In genomic region chr12:46373303-46374182, GRCh38 we compare ENCODE assay signal across 1 cellular context.
TF ChIP-seq lines count a peak whose summit lies in the region.

No MANE protein-coding gene starts in this region.

TF ChIP-seq in HepG2, 621 proteins besides CTCF, POLR2A, EP300 and RAD21 (continued from another document and continues in another):
- TF ChIP-seq, protein P1, sequence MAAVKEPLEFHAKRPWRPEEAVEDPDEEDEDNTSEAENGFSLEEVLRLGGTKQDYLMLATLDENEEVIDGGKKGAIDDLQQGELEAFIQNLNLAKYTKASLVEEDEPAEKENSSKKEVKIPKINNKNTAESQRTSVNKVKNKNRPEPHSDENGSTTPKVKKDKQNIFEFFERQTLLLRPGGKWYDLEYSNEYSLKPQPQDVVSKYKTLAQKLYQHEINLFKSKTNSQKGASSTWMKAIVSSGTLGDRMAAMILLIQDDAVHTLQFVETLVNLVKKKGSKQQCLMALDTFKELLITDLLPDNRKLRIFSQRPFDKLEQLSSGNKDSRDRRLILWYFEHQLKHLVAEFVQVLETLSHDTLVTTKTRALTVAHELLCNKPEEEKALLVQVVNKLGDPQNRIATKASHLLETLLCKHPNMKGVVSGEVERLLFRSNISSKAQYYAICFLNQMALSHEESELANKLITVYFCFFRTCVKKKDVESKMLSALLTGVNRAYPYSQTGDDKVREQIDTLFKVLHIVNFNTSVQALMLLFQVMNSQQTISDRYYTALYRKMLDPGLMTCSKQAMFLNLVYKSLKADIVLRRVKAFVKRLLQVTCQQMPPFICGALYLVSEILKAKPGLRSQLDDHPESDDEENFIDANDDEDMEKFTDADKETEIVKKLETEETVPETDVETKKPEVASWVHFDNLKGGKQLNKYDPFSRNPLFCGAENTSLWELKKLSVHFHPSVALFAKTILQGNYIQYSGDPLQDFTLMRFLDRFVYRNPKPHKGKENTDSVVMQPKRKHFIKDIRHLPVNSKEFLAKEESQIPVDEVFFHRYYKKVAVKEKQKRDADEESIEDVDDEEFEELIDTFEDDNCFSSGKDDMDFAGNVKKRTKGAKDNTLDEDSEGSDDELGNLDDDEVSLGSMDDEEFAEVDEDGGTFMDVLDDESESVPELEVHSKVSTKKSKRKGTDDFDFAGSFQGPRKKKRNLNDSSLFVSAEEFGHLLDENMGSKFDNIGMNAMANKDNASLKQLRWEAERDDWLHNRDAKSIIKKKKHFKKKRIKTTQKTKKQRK (IDR thresholded peaks at IDR 0.05; ENCODE audit: low read length) = no peak
- TF ChIP-seq FOXA1 (IDR thresholded peaks at IDR 0.05) (no peak), FOXA1 (CRISPR knock-in tag; IDR thresholded peaks at IDR 0.05) (peak; percentile 17; the same call in 1 of the 2 replicates), PAX8 (CRISPR knock-in tag; IDR thresholded peaks at IDR 0.05; ENCODE audit: borderline replicate concordance) (no peak), KLF15 (CRISPR knock-in tag; IDR thresholded peaks at IDR 0.05; ENCODE audit: borderline replicate concordance) (no peak), REPIN1 (CRISPR knock-in tag; IDR thresholded peaks at IDR 0.05; ENCODE audit: borderline replicate concordance, low read depth) (0 out of 2 replicates have a peak, but pooled peaks have one; percentile 11), CC2D1A (CRISPR knock-in tag; IDR thresholded peaks at IDR 0.05) (no peak), MEIS2 (CRISPR knock-in tag; IDR thresholded peaks at IDR 0.05) (peak; percentile 33; the same call in 1 of the 2 replicates), ZNF724P (CRISPR knock-in tag; IDR thresholded peaks at IDR 0.05; ENCODE audit: borderline replicate concordance) (no peak), ETV5 (CRISPR knock-in tag; IDR thresholded peaks at IDR 0.05; ENCODE audit: borderline replicate concordance) (peak; percentile 71), MYNN (CRISPR knock-in tag; IDR thresholded peaks at IDR 0.05; ENCODE audit: low read depth) (no peak), IRF2 (CRISPR knock-in tag; IDR thresholded peaks at IDR 0.05) (peak; percentile 32; the same call in 1 of the 2 replicates), NFIC (IDR thresholded peaks at IDR 0.05; ENCODE audit: low read length) (0 out of 2 replicates have a peak, but pooled peaks have one; percentile 28), SALL1 (CRISPR knock-in tag; IDR thresholded peaks at IDR 0.05) (peak; percentile 85), RORA (CRISPR knock-in tag; IDR thresholded peaks at IDR 0.05) (no peak), ZNF800 (CRISPR knock-in tag; IDR thresholded peaks at IDR 0.05) (no peak), ZNF747 (CRISPR knock-in tag; IDR thresholded peaks at IDR 0.05; ENCODE audit: borderline replicate concordance) (no peak), ZNF703 (CRISPR knock-in tag; IDR thresholded peaks at IDR 0.05; ENCODE audit: borderline replicate concordance) (no peak), STAG1 (CRISPR knock-in tag; IDR thresholded peaks at IDR 0.05) (peak; percentile 39; the same call in 1 of the 2 replicates), ZNF530 (CRISPR knock-in tag; IDR thresholded peaks at IDR 0.05; ENCODE audit: low read depth) (0 out of 2 replicates have a peak, but pooled peaks have one; percentile 6), TBL1XR1 (IDR thresholded peaks at IDR 0.05; ENCODE audit: borderline replicate concordance, low read length, partially characterized antibody) (no peak), TEAD3 (CRISPR knock-in tag; optimal IDR thresholded peaks at IDR 0.05; ENCODE audit: borderline replicate concordance) (peak; percentile 12), ZNF337 (CRISPR knock-in tag; IDR thresholded peaks at IDR 0.05; ENCODE audit: borderline replicate concordance, low read depth) (no peak), HNF1B (CRISPR knock-in tag; IDR thresholded peaks at IDR 0.05) (peak; percentile 73; the same call in 1 of the 2 replicates), ZNF710 (CRISPR knock-in tag; IDR thresholded peaks at IDR 0.05; ENCODE audit: borderline replicate concordance) (no peak; the same call in 1 of the 2 replicates), RBFOX2 (IDR thresholded peaks at IDR 0.05; ENCODE audit: low read depth, low read length) (peak; percentile 59), SMAD9 (CRISPR knock-in tag; IDR thresholded peaks at IDR 0.05) (0 out of 2 replicates have a peak, but pooled peaks have one; percentile 45), KAT8 (CRISPR knock-in tag; IDR thresholded peaks at IDR 0.05) (no peak), ZNF672 (CRISPR knock-in tag; IDR thresholded peaks at IDR 0.05) (no peak), ATF7-NPFF (CRISPR knock-in tag; IDR thresholded peaks at IDR 0.05; ENCODE audit: low read depth) (no peak), ZNF781 (CRISPR knock-in tag; IDR thresholded peaks at IDR 0.05; ENCODE audit: borderline replicate concordance, not compliant biosample characterization) (peak; percentile 26), HNRNPK (IDR thresholded peaks at IDR 0.05; ENCODE audit: low read depth, low read length, poor library complexity, severe bottlenecking) (peak; percentile 46), RXRA (CRISPR knock-in tag; IDR thresholded peaks at IDR 0.05) (no peak), ARID2 (CRISPR knock-in tag; IDR thresholded peaks at IDR 0.05; ENCODE audit: borderline replicate concordance) (no peak), POLR2AphosphoS5 (IDR thresholded peaks at IDR 0.05; ENCODE audit: low read depth, low read length) (peak; percentile 19; the same call in 1 of the 2 replicates), ZNF274 (CRISPR knock-in tag; IDR thresholded peaks at IDR 0.05) (no peak), ZFAT (CRISPR knock-in tag; conservative IDR thresholded peaks at IDR 0.05) (no peak)
- TF ChIP-seq, protein P2, sequence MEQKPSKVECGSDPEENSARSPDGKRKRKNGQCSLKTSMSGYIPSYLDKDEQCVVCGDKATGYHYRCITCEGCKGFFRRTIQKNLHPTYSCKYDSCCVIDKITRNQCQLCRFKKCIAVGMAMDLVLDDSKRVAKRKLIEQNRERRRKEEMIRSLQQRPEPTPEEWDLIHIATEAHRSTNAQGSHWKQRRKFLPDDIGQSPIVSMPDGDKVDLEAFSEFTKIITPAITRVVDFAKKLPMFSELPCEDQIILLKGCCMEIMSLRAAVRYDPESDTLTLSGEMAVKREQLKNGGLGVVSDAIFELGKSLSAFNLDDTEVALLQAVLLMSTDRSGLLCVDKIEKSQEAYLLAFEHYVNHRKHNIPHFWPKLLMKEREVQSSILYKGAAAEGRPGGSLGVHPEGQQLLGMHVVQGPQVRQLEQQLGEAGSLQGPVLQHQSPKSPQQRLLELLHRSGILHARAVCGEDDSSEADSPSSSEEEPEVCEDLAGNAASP (CRISPR knock-in tag; IDR thresholded peaks at IDR 0.05; ENCODE audit: borderline replicate concordance) = peak; percentile 53
- TF ChIP-seq, protein P3, sequence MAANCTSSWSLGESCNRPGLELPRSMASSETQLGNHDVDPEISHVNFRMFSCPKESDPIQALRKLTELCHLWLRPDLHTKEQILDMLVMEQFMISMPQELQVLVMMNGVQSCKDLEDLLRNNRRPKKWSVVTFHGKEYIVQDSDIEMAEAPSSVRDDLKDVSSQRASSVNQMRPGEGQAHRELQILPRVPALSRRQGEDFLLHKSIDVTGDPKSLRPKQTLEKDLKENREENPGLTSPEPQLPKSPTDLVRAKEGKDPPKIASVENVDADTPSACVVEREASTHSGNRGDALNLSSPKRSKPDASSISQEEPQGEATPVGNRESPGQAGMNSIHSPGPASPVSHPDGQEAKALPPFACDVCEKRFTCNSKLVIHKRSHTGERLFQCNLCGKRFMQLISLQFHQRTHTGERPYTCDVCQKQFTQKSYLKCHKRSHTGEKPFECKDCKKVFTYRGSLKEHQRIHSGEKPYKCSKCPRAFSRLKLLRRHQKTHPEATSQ (CRISPR knock-in tag; IDR thresholded peaks at IDR 0.05; ENCODE audit: borderline replicate concordance) = no peak
- TF ChIP-seq, protein P4, sequence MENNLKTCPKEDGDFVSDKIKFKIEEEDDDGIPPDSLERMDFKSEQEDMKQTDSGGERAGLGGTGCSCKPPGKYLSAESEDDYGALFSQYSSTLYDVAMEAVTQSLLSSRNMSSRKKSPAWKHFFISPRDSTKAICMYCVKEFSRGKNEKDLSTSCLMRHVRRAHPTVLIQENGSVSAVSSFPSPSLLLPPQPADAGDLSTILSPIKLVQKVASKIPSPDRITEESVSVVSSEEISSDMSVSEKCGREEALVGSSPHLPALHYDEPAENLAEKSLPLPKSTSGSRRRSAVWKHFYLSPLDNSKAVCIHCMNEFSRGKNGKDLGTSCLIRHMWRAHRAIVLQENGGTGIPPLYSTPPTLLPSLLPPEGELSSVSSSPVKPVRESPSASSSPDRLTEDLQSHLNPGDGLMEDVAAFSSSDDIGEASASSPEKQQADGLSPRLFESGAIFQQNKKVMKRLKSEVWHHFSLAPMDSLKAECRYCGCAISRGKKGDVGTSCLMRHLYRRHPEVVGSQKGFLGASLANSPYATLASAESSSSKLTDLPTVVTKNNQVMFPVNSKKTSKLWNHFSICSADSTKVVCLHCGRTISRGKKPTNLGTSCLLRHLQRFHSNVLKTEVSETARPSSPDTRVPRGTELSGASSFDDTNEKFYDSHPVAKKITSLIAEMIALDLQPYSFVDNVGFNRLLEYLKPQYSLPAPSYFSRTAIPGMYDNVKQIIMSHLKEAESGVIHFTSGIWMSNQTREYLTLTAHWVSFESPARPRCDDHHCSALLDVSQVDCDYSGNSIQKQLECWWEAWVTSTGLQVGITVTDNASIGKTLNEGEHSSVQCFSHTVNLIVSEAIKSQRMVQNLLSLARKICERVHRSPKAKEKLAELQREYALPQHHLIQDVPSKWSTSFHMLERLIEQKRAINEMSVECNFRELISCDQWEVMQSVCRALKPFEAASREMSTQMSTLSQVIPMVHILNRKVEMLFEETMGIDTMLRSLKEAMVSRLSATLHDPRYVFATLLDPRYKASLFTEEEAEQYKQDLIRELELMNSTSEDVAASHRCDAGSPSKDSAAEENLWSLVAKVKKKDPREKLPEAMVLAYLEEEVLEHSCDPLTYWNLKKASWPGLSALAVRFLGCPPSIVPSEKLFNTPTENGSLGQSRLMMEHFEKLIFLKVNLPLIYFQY (CRISPR knock-in tag; IDR thresholded peaks at IDR 0.05; ENCODE audit: borderline replicate concordance) = no peak
- TF ChIP-seq, protein P5, sequence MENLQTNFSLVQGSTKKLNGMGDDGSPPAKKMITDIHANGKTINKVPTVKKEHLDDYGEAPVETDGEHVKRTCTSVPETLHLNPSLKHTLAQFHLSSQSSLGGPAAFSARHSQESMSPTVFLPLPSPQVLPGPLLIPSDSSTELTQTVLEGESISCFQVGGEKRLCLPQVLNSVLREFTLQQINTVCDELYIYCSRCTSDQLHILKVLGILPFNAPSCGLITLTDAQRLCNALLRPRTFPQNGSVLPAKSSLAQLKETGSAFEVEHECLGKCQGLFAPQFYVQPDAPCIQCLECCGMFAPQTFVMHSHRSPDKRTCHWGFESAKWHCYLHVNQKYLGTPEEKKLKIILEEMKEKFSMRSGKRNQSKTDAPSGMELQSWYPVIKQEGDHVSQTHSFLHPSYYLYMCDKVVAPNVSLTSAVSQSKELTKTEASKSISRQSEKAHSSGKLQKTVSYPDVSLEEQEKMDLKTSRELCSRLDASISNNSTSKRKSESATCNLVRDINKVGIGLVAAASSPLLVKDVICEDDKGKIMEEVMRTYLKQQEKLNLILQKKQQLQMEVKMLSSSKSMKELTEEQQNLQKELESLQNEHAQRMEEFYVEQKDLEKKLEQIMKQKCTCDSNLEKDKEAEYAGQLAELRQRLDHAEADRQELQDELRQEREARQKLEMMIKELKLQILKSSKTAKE (CRISPR knock-in tag; IDR thresholded peaks at IDR 0.05; ENCODE audit: borderline replicate concordance) = no peak
- TF ChIP-seq, protein P6, sequence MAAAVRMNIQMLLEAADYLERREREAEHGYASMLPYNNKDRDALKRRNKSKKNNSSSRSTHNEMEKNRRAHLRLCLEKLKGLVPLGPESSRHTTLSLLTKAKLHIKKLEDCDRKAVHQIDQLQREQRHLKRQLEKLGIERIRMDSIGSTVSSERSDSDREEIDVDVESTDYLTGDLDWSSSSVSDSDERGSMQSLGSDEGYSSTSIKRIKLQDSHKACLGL (CRISPR knock-in tag; IDR thresholded peaks at IDR 0.05) = no peak
- TF ChIP-seq, protein P7, sequence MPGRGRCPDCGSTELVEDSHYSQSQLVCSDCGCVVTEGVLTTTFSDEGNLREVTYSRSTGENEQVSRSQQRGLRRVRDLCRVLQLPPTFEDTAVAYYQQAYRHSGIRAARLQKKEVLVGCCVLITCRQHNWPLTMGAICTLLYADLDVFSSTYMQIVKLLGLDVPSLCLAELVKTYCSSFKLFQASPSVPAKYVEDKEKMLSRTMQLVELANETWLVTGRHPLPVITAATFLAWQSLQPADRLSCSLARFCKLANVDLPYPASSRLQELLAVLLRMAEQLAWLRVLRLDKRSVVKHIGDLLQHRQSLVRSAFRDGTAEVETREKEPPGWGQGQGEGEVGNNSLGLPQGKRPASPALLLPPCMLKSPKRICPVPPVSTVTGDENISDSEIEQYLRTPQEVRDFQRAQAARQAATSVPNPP (CRISPR knock-in tag; IDR thresholded peaks at IDR 0.05) = no peak
